ENCODE assay signal across 1 cellular context in genomic region chr15:75369897-75370581, GRCh38.
TF ChIP-seq lines count a peak whose summit lies in the region.

No MANE protein-coding gene starts in this region.

TF ChIP-seq in GM12878, 131 proteins besides CTCF, POLR2A, EP300 and RAD21:
- TF ChIP-seq, protein P1, sequence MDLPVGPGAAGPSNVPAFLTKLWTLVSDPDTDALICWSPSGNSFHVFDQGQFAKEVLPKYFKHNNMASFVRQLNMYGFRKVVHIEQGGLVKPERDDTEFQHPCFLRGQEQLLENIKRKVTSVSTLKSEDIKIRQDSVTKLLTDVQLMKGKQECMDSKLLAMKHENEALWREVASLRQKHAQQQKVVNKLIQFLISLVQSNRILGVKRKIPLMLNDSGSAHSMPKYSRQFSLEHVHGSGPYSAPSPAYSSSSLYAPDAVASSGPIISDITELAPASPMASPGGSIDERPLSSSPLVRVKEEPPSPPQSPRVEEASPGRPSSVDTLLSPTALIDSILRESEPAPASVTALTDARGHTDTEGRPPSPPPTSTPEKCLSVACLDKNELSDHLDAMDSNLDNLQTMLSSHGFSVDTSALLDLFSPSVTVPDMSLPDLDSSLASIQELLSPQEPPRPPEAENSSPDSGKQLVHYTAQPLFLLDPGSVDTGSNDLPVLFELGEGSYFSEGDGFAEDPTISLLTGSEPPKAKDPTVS (IDR thresholded peaks at IDR 0.05; ENCODE audit: low read depth, low read length) = no peak
- TF ChIP-seq SIX5 (IDR thresholded peaks at IDR 0.05; ENCODE audit: low read depth, low read length, severe bottlenecking) = no peak
- TF ChIP-seq, protein P2, sequence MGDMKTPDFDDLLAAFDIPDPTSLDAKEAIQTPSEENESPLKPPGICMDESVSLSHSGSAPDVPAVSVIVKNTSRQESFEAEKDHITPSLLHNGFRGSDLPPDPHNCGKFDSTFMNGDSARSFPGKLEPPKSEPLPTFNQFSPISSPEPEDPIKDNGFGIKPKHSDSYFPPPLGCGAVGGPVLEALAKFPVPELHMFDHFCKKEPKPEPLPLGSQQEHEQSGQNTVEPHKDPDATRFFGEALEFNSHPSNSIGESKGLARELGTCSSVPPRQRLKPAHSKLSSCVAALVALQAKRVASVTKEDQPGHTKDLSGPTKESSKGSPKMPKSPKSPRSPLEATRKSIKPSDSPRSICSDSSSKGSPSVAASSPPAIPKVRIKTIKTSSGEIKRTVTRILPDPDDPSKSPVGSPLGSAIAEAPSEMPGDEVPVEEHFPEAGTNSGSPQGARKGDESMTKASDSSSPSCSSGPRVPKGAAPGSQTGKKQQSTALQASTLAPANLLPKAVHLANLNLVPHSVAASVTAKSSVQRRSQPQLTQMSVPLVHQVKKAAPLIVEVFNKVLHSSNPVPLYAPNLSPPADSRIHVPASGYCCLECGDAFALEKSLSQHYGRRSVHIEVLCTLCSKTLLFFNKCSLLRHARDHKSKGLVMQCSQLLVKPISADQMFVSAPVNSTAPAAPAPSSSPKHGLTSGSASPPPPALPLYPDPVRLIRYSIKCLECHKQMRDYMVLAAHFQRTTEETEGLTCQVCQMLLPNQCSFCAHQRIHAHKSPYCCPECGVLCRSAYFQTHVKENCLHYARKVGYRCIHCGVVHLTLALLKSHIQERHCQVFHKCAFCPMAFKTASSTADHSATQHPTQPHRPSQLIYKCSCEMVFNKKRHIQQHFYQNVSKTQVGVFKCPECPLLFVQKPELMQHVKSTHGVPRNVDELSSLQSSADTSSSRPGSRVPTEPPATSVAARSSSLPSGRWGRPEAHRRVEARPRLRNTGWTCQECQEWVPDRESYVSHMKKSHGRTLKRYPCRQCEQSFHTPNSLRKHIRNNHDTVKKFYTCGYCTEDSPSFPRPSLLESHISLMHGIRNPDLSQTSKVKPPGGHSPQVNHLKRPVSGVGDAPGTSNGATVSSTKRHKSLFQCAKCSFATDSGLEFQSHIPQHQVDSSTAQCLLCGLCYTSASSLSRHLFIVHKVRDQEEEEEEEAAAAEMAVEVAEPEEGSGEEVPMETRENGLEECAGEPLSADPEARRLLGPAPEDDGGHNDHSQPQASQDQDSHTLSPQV (IDR thresholded peaks at IDR 0.05) = no peak
- no peak for TF ChIP-seq FOS (IDR thresholded peaks at IDR 0.05; ENCODE audit: borderline replicate concordance, extremely low read depth, insufficient read length)
- TF ChIP-seq ZNF217 (IDR thresholded peaks at IDR 0.05) = no peak
- TF ChIP-seq NR2C2 (IDR thresholded peaks at IDR 0.05; ENCODE audit: borderline replicate concordance, control insufficient read depth, insufficient read length, low read depth) = no peak
- TF ChIP-seq BACH1 (IDR thresholded peaks at IDR 0.05; ENCODE audit: borderline replicate concordance) = no peak
- TF ChIP-seq, protein P3, sequence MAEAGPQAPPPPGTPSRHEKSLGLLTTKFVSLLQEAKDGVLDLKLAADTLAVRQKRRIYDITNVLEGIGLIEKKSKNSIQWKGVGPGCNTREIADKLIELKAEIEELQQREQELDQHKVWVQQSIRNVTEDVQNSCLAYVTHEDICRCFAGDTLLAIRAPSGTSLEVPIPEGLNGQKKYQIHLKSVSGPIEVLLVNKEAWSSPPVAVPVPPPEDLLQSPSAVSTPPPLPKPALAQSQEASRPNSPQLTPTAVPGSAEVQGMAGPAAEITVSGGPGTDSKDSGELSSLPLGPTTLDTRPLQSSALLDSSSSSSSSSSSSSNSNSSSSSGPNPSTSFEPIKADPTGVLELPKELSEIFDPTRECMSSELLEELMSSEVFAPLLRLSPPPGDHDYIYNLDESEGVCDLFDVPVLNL (IDR thresholded peaks at IDR 0.05; ENCODE audit: low read depth, low read length) = no peak
- TF ChIP-seq TCF12 (IDR thresholded peaks at IDR 0.05; ENCODE audit: low read depth, low read length) = no peak
- TF ChIP-seq, protein P4, sequence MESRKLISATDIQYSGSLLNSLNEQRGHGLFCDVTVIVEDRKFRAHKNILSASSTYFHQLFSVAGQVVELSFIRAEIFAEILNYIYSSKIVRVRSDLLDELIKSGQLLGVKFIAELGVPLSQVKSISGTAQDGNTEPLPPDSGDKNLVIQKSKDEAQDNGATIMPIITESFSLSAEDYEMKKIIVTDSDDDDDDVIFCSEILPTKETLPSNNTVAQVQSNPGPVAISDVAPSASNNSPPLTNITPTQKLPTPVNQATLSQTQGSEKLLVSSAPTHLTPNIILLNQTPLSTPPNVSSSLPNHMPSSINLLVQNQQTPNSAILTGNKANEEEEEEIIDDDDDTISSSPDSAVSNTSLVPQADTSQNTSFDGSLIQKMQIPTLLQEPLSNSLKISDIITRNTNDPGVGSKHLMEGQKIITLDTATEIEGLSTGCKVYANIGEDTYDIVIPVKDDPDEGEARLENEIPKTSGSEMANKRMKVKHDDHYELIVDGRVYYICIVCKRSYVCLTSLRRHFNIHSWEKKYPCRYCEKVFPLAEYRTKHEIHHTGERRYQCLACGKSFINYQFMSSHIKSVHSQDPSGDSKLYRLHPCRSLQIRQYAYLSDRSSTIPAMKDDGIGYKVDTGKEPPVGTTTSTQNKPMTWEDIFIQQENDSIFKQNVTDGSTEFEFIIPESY (IDR thresholded peaks at IDR 0.05) = no peak
- TF ChIP-seq, protein P5, sequence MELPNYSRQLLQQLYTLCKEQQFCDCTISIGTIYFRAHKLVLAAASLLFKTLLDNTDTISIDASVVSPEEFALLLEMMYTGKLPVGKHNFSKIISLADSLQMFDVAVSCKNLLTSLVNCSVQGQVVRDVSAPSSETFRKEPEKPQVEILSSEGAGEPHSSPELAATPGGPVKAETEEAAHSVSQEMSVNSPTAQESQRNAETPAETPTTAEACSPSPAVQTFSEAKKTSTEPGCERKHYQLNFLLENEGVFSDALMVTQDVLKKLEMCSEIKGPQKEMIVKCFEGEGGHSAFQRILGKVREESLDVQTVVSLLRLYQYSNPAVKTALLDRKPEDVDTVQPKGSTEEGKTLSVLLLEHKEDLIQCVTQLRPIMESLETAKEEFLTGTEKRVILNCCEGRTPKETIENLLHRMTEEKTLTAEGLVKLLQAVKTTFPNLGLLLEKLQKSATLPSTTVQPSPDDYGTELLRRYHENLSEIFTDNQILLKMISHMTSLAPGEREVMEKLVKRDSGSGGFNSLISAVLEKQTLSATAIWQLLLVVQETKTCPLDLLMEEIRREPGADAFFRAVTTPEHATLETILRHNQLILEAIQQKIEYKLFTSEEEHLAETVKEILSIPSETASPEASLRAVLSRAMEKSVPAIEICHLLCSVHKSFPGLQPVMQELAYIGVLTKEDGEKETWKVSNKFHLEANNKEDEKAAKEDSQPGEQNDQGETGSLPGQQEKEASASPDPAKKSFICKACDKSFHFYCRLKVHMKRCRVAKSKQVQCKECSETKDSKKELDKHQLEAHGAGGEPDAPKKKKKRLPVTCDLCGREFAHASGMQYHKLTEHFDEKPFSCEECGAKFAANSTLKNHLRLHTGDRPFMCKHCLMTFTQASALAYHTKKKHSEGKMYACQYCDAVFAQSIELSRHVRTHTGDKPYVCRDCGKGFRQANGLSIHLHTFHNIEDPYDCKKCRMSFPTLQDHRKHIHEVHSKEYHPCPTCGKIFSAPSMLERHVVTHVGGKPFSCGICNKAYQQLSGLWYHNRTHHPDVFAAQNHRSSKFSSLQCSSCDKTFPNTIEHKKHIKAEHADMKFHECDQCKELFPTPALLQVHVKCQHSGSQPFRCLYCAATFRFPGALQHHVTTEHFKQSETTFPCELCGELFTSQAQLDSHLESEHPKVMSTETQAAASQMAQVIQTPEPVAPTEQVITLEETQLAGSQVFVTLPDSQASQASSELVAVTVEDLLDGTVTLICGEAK (IDR thresholded peaks at IDR 0.05; ENCODE audit: borderline replicate concordance) = no peak
- no peak for TF ChIP-seq MEF2B (IDR thresholded peaks at IDR 0.05; ENCODE audit: partially characterized antibody, poor library complexity, severe bottlenecking)
- TF ChIP-seq TCF3 (IDR thresholded peaks at IDR 0.05; ENCODE audit: borderline replicate concordance, insufficient read depth, low read depth, low read length) = no peak
